10 cellular contexts compared by ENCODE assay signal in genomic region chr3:155549087-155549486, GRCh38.
DNase-seq lines count a peak whose midpoint lies in the region; ATAC-seq lines count a peak whose summit lies in the region.
"Had no signal": no experiment of that assay in that cellular context is flagged by ENCODE, and none has a peak within 500 bp of the region (broad histone marks: within the 10 kb centered on the region; RNA-seq: fewer than 3 reads in every experiment).

No MANE protein-coding gene starts in this region.

- peak; percentile 68 for DNase-seq in kidney tubule cell (ENCODE audit: low spot score)
- no peak for DNase-seq in NCI-H2196 treated with DMSO at 0.1 percent for 48 hours (lab: John Stamatoyannopoulos, UW; ENCODE audit: unreplicated experiment)
- DNase-seq in left cardiac atrium: no peak
- DNase-seq in Ammon's horn (ENCODE audit: low spot score): no peak
- no peak for DNase-seq in hippocampal formation (lab: John Stamatoyannopoulos, UW)
- DNase-seq: HFFc6, PC-3 had no signal

- ATAC-seq in GM18858 (IDR thresholded peaks at IDR 0.05; ENCODE audit: unreplicated experiment) (peak; percentile 85), GM21528 (IDR thresholded peaks at IDR 0.05; ENCODE audit: low FRiP score, unreplicated experiment) (peak; percentile 94), HG03159 (IDR thresholded peaks at IDR 0.05; ENCODE audit: unreplicated experiment) (peak; percentile 94), left cardiac atrium (no peak)

- intact Hi-C loops in left cardiac atrium (cut with DNase I): no loop called here

Comparison
In these comparisons a context has a peak if more than half of its experiments do, and no peak if none do; other contexts are left out.
1. ATAC-seq: peak in GM18858 (single experiment), GM21528 (single experiment) and HG03159 (single experiment); none in left cardiac atrium (0 of 2).